Comparison of ENCODE assay signal across 1 cellular context in the genomic region with DNA sequence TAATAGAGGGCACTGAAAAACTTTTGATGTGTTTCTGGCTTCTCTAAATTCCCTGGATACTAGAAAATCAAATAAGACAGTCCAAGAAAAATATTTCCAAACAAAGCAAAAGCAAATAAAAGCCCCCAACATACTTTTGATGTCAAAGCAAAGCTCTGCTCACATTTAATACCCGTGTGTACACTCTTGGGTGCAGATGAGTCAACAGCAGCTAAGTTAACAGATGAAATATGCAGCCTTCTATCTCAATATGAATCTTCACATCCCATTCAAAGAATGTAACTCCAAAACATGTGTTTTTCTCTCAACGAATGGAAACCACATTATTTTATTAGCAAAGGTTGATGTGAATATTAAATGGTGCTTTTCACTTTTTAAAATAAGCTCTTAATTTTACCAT.
TF ChIP-seq lines count a peak whose summit lies in the region.

No MANE protein-coding gene starts in this region.

TF ChIP-seq in SK-N-SH, 30 proteins besides CTCF, POLR2A, EP300 and RAD21 (continued from another document):
- peak; percentile 54; the same call in 1 of the 2 replicates for TF ChIP-seq ZBTB33 (IDR thresholded peaks at IDR 0.05; ENCODE audit: borderline replicate concordance, low read depth)
- TF ChIP-seq FOSL2 (IDR thresholded peaks at IDR 0.05; ENCODE audit: borderline replicate concordance, low read depth), result peak; percentile 89
- peak; percentile 94 for TF ChIP-seq JUND (IDR thresholded peaks at IDR 0.05)
- TF ChIP-seq MEF2A (IDR thresholded peaks at IDR 0.05; ENCODE audit: borderline replicate concordance, low read depth), result peak; percentile 59; the same call in 1 of the 2 replicates
- peak; percentile 86 for TF ChIP-seq NFIC (IDR thresholded peaks at IDR 0.05; ENCODE audit: borderline replicate concordance)
- TF ChIP-seq POLR2AphosphoS5 (IDR thresholded peaks at IDR 0.05; ENCODE audit: low read depth, low read length), result peak; percentile 72; the same call in 1 of the 2 replicates
- no peak for TF ChIP-seq GATA2 (CRISPR knock-in tag; IDR thresholded peaks at IDR 0.05)
- no peak for TF ChIP-seq USF1 (IDR thresholded peaks at IDR 0.05; ENCODE audit: borderline replicate concordance, low read depth)
- TF ChIP-seq, protein P1, sequence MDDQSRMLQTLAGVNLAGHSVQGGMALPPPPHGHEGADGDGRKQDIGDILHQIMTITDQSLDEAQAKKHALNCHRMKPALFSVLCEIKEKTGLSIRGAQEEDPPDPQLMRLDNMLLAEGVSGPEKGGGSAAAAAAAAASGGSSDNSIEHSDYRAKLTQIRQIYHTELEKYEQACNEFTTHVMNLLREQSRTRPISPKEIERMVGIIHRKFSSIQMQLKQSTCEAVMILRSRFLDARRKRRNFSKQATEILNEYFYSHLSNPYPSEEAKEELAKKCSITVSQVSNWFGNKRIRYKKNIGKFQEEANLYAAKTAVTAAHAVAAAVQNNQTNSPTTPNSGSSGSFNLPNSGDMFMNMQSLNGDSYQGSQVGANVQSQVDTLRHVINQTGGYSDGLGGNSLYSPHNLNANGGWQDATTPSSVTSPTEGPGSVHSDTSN (IDR thresholded peaks at IDR 0.05), result peak; percentile 93
- TF ChIP-seq TEAD4 (IDR thresholded peaks at IDR 0.05; ENCODE audit: borderline replicate concordance, insufficient read depth), result peak; percentile 93
- TF ChIP-seq MAX (IDR thresholded peaks at IDR 0.05; ENCODE audit: low read depth), result peak; percentile 61; the same call in 1 of the 2 replicates
TF ChIP-seq in SK-N-SH: peak in this region for 12.
